Comparison of ENCODE assay signal across 1 cellular context in genomic region chr4:3353747-3354454, GRCh38.
TF ChIP-seq lines count a peak whose summit lies in the region.

No MANE protein-coding gene starts in this region.

TF ChIP-seq in HepG2, 621 proteins besides CTCF, POLR2A, EP300 and RAD21 (continued from another document):
- TF ChIP-seq ZNF605 (CRISPR knock-in tag; IDR thresholded peaks at IDR 0.05) (peak; percentile 80), ZNF275 (CRISPR knock-in tag; IDR thresholded peaks at IDR 0.05; ENCODE audit: borderline replicate concordance) (0 out of 2 replicates have a peak, but pooled peaks have one; percentile 73), MIER3 (CRISPR knock-in tag; IDR thresholded peaks at IDR 0.05; ENCODE audit: borderline replicate concordance) (no peak), CHD4 (IDR thresholded peaks at IDR 0.05; ENCODE audit: borderline replicate concordance, low read length) (0 out of 2 replicates have a peak, but pooled peaks have one; percentile 23), ZNF44 (CRISPR knock-in tag; IDR thresholded peaks at IDR 0.05) (no peak)
